ENCODE assay signal across 17 cellular contexts in the genomic region with DNA sequence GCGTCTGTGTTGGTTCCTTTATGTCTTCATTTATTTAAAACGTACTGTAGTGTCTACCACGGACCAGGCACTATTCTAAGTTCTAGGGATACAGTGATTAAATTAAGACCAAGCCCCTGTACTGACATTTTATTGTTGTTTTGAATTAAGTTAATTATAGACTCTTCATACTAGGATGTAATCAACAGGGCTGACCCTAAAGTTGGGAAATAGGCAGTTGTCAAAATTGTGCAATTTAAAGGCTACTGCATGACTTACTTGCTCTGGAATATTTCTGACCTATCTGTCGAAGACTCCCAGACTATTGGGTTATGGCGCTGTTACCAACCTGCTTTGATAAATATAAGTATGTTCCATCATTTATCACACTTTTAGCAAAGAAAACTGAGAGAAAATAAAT. TPM values are rescaled to one million over a fixed set of nuclear protein-coding genes. Genes with fewer than 3 reads are reported as not detected.
DNase-seq lines count a peak whose midpoint lies in the region; ATAC-seq and TF ChIP-seq lines count a peak whose summit lies in the region.
"Had no signal": no experiment of that assay in that cellular context is flagged by ENCODE, and none has a peak within 500 bp of the region (broad histone marks: within the 10 kb centered on the region; RNA-seq: fewer than 3 reads in every experiment).

No MANE protein-coding gene starts in this region.

- intact Hi-C loops in right lobe of liver (cut with DNase I) = no loop called here

- H3K4me3 ChIP-seq in choroid plexus epithelial cell (ENCODE audit: low read depth, low read length) (no peak overlapping the region), right lobe of liver (no peak overlapping the region)
- H3K4me3 ChIP-seq: A549; BLaER1 treated with 17β-estradiol and CSF1 and Interleukin-3, amounts not matched to agents 10 nM and 100 nM had no signal

- TF ChIP-seq POLR2A in right lobe of liver (IDR thresholded peaks at IDR 0.05) = no peak

- 62% methylated on average over 5 of the region's 5 CpGs for WGBS in right lobe of liver (ENCODE audit: insufficient coverage, low coverage, low lambda C conversion rate, missing lambda C conversion rate)

- ATAC-seq in right lobe of liver (peak; percentile 27 to 76 (median 68)), HG02870 (IDR thresholded peaks at IDR 0.05; ENCODE audit: unreplicated experiment) (no peak), GM19351 (IDR thresholded peaks at IDR 0.05; ENCODE audit: unreplicated experiment) (no peak)
- ATAC-seq: A549 had no signal

- peak overlapping the region; percentile 12 for H3K27ac ChIP-seq in 22Rv1
- no peak overlapping the region for H3K27ac ChIP-seq in right lobe of liver
- H3K27ac ChIP-seq: A549; BLaER1 treated with 17β-estradiol and CSF1 and Interleukin-3, amounts not matched to agents 10 nM and 100 nM had no signal

- H3K4me1 ChIP-seq in right lobe of liver = peaks cover 0 to 3% (median under 1%) of the 10 kb centered on the region in 4 donors

- no peaks in the 10 kb centered on the region for H3K27me3 ChIP-seq in right lobe of liver

- peak; percentile 7 for DNase-seq in MV-4-11 (lab: John Stamatoyannopoulos, UW)
- peak; percentile 33 for DNase-seq in choroid plexus epithelial cell (ENCODE audit: low read depth)
- DNase-seq in right lobe of liver = no peak
- DNase-seq in DMS 273 (lab: John Stamatoyannopoulos, UW; ENCODE audit: unreplicated experiment) = no peak
- no peak for DNase-seq in COLO668 (lab: John Stamatoyannopoulos, UW; ENCODE audit: unreplicated experiment)
- DNase-seq: CD8-positive, alpha-beta memory T cell; H7; NCI-H1092 treated with DMSO at 0.1 percent for 48 hours; NCI-H2081 treated with DMSO at 0.1 percent for 48 hours; NCI-H524; SIG-M5 had no signal

- H3K36me3 ChIP-seq in right lobe of liver = no peaks in the 10 kb centered on the region
- H3K36me3 ChIP-seq: BLaER1 treated with 17β-estradiol and CSF1 and Interleukin-3, amounts not matched to agents 10 nM and 100 nM had no signal

- TF ChIP-seq CTCF in 22Rv1 (IDR thresholded peaks at IDR 0.05) = no peak
- no peak for TF ChIP-seq CTCF in choroid plexus epithelial cell (conservative IDR thresholded peaks at IDR 0.05; ENCODE audit: low read depth, low read length)
- no peak for TF ChIP-seq CTCF in right lobe of liver (IDR thresholded peaks at IDR 0.05)

- H3K9me3 ChIP-seq in right lobe of liver = no peaks in the 10 kb centered on the region
- H3K9me3 ChIP-seq: A549; BLaER1 treated with 17β-estradiol and CSF1 and Interleukin-3, amounts not matched to agents 10 nM and 100 nM had no signal

RNA-seq across cellular contexts. Expression of gene MYO6, which starts 6.7 kb away (rescaled TPM):
- 10 to 100 TPM; 16.0 to 28.3 (median 18.3) TPM for total RNA-seq in right lobe of liver
- total RNA-seq: OCI-LY7 had no signal

Comparison
In these comparisons a context has a peak if more than half of its experiments do, and no peak if none do; other contexts are left out.
1. DNase-seq: peak in MV-4-11 (single experiment) and choroid plexus epithelial cell (single experiment); none in right lobe of liver (0 of 3), DMS 273 (single experiment) and COLO668 (single experiment).
2. ATAC-seq: peak in right lobe of liver (4 of 4); none in HG02870 (single experiment) and GM19351 (single experiment).